In genomic region chr22:19109198-19110063, GRCh38 we compare ENCODE assay signal across 1 cellular context.
A peak's percentile ranks its signal among the peaks of the same experiment; 100 is the strongest.
TF ChIP-seq lines count a peak whose summit lies in the region.

No MANE protein-coding gene starts in this region.

TF ChIP-seq in K562, 482 proteins besides CTCF, POLR2A, EP300 and RAD21 (continued from another document and continues in another):
- peak; percentile 64; the same call in 1 of the 2 replicates for TF ChIP-seq ZBTB43 (CRISPR knock-in tag; IDR thresholded peaks at IDR 0.05)
- TF ChIP-seq HNRNPUL1 (IDR thresholded peaks at IDR 0.05; ENCODE audit: low read length) = no peak
- no peak for TF ChIP-seq GATAD2A (IDR thresholded peaks at IDR 0.05)
- no peak for TF ChIP-seq ZNF277 (CRISPR knock-in tag; IDR thresholded peaks at IDR 0.05; ENCODE audit: borderline replicate concordance)
- TF ChIP-seq DIDO1 (tag; IDR thresholded peaks at IDR 0.05; ENCODE audit: low read depth) = 0 out of 2 replicates have a peak, but pooled peaks have one; percentile 46
- TF ChIP-seq MYNN (IDR thresholded peaks at IDR 0.05) = no peak
- TF ChIP-seq MYNN (CRISPR knock-in tag; IDR thresholded peaks at IDR 0.05) = no peak
- no peak for TF ChIP-seq CLOCK (CRISPR knock-in tag; IDR thresholded peaks at IDR 0.05; ENCODE audit: borderline replicate concordance)
- TF ChIP-seq CHD1 (IDR thresholded peaks at IDR 0.05; ENCODE audit: low read length) = no peak
- peak; percentile 82 for TF ChIP-seq ZNF589 (CRISPR knock-in tag; IDR thresholded peaks at IDR 0.05; ENCODE audit: low read depth)
- 0 out of 2 replicates have a peak, but pooled peaks have one; percentile 29 for TF ChIP-seq RAD51 (IDR thresholded peaks at IDR 0.05; ENCODE audit: borderline replicate concordance, low read depth)
- TF ChIP-seq ZNF3 (CRISPR knock-in tag; IDR thresholded peaks at IDR 0.05) = no peak
- TF ChIP-seq MYC (IDR thresholded peaks at IDR 0.05; ENCODE audit: low read depth, low read length) = peak; percentile 59; the same call in 1 of the 2 replicates
- TF ChIP-seq MYC (CRISPR knock-in tag; IDR thresholded peaks at IDR 0.05; ENCODE audit: borderline replicate concordance, low read depth) = no peak; the same call in 1 of the 2 replicates
- TF ChIP-seq PHF8 (IDR thresholded peaks at IDR 0.05; ENCODE audit: borderline replicate concordance, low read length) = no peak
- TF ChIP-seq MNT (conservative IDR thresholded peaks at IDR 0.05) = peak; percentile 87
- TF ChIP-seq NR4A1 (CRISPR knock-in tag; IDR thresholded peaks at IDR 0.05) = no peak
- peak; percentile 55 for TF ChIP-seq NR4A1 (tag; IDR thresholded peaks at IDR 0.05)
- TF ChIP-seq SMAD3 (CRISPR knock-in tag; conservative IDR thresholded peaks at IDR 0.05) = 0 out of 2 replicates have a peak, but pooled peaks have one; percentile 7
- 0 out of 2 replicates have a peak, but pooled peaks have one; percentile 75 for TF ChIP-seq ZNF695 (CRISPR knock-in tag; IDR thresholded peaks at IDR 0.05)
- peak; percentile 98 for TF ChIP-seq SPI1 (IDR thresholded peaks at IDR 0.05; ENCODE audit: borderline replicate concordance, low read depth, low read length)
- no peak for TF ChIP-seq CEBPZ (IDR thresholded peaks at IDR 0.05; ENCODE audit: borderline replicate concordance, low read depth, low read length)
- peak; percentile 16 for TF ChIP-seq ZFP36 (IDR thresholded peaks at IDR 0.05; ENCODE audit: low read depth, low read length, partially characterized antibody)
- no peak for TF ChIP-seq ZBTB26 (CRISPR knock-in tag; IDR thresholded peaks at IDR 0.05)
- no peak for TF ChIP-seq AFF4 (CRISPR knock-in tag; IDR thresholded peaks at IDR 0.05)
- TF ChIP-seq FOXK1 (CRISPR knock-in tag; IDR thresholded peaks at IDR 0.05; ENCODE audit: borderline replicate concordance) = no peak; the same call in 1 of the 2 replicates
- no peak for TF ChIP-seq BRCA1 (IDR thresholded peaks at IDR 0.05)
- no peak for TF ChIP-seq BRCA1 (CRISPR knock-in tag; IDR thresholded peaks at IDR 0.05)
- peak; percentile 83 for TF ChIP-seq SP1 (CRISPR knock-in tag; IDR thresholded peaks at IDR 0.05)
- TF ChIP-seq FIP1L1 (IDR thresholded peaks at IDR 0.05; ENCODE audit: low read depth, low read length, poor library complexity, severe bottlenecking) = no peak
- TF ChIP-seq RNF219 (CRISPR knock-in tag; IDR thresholded peaks at IDR 0.05) = no peak
- TF ChIP-seq RBM15 (IDR thresholded peaks at IDR 0.05; ENCODE audit: insufficient read depth, low read length) = no peak
- TF ChIP-seq CSDE1 (IDR thresholded peaks at IDR 0.05) = no peak; a peak in 1 of 4 replicates
- TF ChIP-seq MXD1 (CRISPR knock-in tag; IDR thresholded peaks at IDR 0.05; ENCODE audit: borderline replicate concordance, poor library complexity, severe bottlenecking) = no peak
- TF ChIP-seq CHD2 (IDR thresholded peaks at IDR 0.05; ENCODE audit: low read depth, low read length) = 0 out of 2 replicates have a peak, but pooled peaks have one; percentile 24
- peak; percentile 99 for TF ChIP-seq ARID3A (IDR thresholded peaks at IDR 0.05; ENCODE audit: borderline replicate concordance, low read depth, low read length)
- no peak for TF ChIP-seq POLR2G (IDR thresholded peaks at IDR 0.05; ENCODE audit: low read depth, low read length)
- no peak for TF ChIP-seq ZNF282 (CRISPR knock-in tag; IDR thresholded peaks at IDR 0.05)
